ENCODE assay signal across 11 cellular contexts in genomic region chr12:89721291-89721987, GRCh38.
DNase-seq lines count a peak whose midpoint lies in the region; ATAC-seq lines count a peak whose summit lies in the region.
"Had no signal": no experiment of that assay in that cellular context is flagged by ENCODE, and none has a peak within 500 bp of the region (broad histone marks: within the 10 kb centered on the region; RNA-seq: fewer than 3 reads in every experiment).

No MANE protein-coding gene starts in this region.

- DNase-seq in Ammon's horn (ENCODE audit: low spot score) (peak; percentile 34), NOMO-1 treated with dmso at 0.1 percent for 144 hours (lab: John Stamatoyannopoulos, UW; ENCODE audit: unreplicated experiment) (peak; percentile 76), activated gamma-delta T cell (lab: John Stamatoyannopoulos, UW) (no peak)
- DNase-seq in activated CD4-positive, alpha-beta T cell treated with anti-CD3 and anti-CD28 coated beads, Interleukin-2, amount 50 U/mL, for 1 hour: no peak
- DNase-seq in activated effector memory CD4-positive, alpha-beta T cell treated with Interleukin-2 at 50 U/mL for 16 hours: no peak
- no peak for DNase-seq in activated effector memory CD4-positive, alpha-beta T cell treated with anti-CD3 and anti-CD28 coated beads, Interleukin-2, amount 50 U/mL, for 16 hours
- DNase-seq: NCI-H1694 treated with DMSO at 0.1 percent for 48 hours, T1000 had no signal

- ATAC-seq in GM19351 (IDR thresholded peaks at IDR 0.05; ENCODE audit: unreplicated experiment) (peak; percentile 99), HG02973 (IDR thresholded peaks at IDR 0.05; ENCODE audit: unreplicated experiment) (peak; percentile 95)
- ATAC-seq: A549 had no signal

Comparison
In these comparisons a context has a peak if more than half of its experiments do, and no peak if none do; other contexts are left out.
1. DNase-seq: peak in Ammon's horn (single experiment) and NOMO-1 treated with dmso at 0.1 percent for 144 hours (single experiment); none in activated CD4-positive, alpha-beta T cell treated with anti-CD3 and anti-CD28 coated beads, Interleukin-2, amount 50 U/mL, for 1 hour (single experiment), activated effector memory CD4-positive, alpha-beta T cell treated with Interleukin-2 at 50 U/mL for 16 hours (single experiment), activated effector memory CD4-positive, alpha-beta T cell treated with anti-CD3 and anti-CD28 coated beads, Interleukin-2, amount 50 U/mL, for 16 hours (single experiment) and activated gamma-delta T cell (single experiment).